ENCODE assay signal across 1 cellular context in genomic region chr6:158758941-158759479, GRCh38.
TF ChIP-seq lines count a peak whose summit lies in the region.

No MANE protein-coding gene starts in this region.

TF ChIP-seq in H1, 55 proteins besides CTCF, POLR2A, EP300 and RAD21:
- TF ChIP-seq RNF2 (IDR thresholded peaks at IDR 0.05; ENCODE audit: borderline replicate concordance, low read depth, low read length, missing control alignments, poor library complexity, severe bottlenecking) (no peak), CHD1 (IDR thresholded peaks at IDR 0.05; ENCODE audit: low read depth, low read length) (no peak), NANOG (IDR thresholded peaks at IDR 0.05; ENCODE audit: insufficient read depth, low read depth, low read length, poor library complexity, severe bottlenecking) (no peak)
TF ChIP-seq in H1: peak in this region for 0.
